Comparison of ENCODE assay signal across 31 cellular contexts in genomic region chr7:120407015-120407414, GRCh38.
DNase-seq lines count a peak whose midpoint lies in the region; ATAC-seq, FAIRE-seq and TF ChIP-seq lines count a peak whose summit lies in the region.
"Had no signal": no experiment of that assay in that cellular context is flagged by ENCODE, and none has a peak within 500 bp of the region (broad histone marks: within the 10 kb centered on the region; RNA-seq: fewer than 3 reads in every experiment).

No MANE protein-coding gene starts in this region.

- intact Hi-C loops in PC-9 (cut with micrococcal nuclease; ENCODE audit: unreplicated experiment), result loop anchor here (2.0 to 5.0 kb wide), 2 partner anchors 134 to 325 kb away; partner anchors contain the start of gene KCND2
- intact Hi-C loops in CD8-positive, alpha-beta T cell (cut with DNase I, micrococcal nuclease), result no loop called here

- no peaks in the 10 kb centered on the region for H3K4me1 Mint-ChIP-seq in CD8-positive, alpha-beta T cell (ENCODE audit: low read depth)
- H3K4me1 Mint-ChIP-seq: CD14-positive monocyte; central memory CD8-positive, alpha-beta T cell; naive thymus-derived CD8-positive, alpha-beta T cell had no signal

- TF ChIP-seq CTCF in PC-9 (conservative IDR thresholded peaks at IDR 0.05), result no peak
- no peak for TF ChIP-seq CTCF in choroid plexus epithelial cell (conservative IDR thresholded peaks at IDR 0.05; ENCODE audit: low read depth, low read length)
- no peak for TF ChIP-seq CTCF in CD8-positive, alpha-beta T cell (IDR thresholded peaks at IDR 0.05)

- no peaks in the 10 kb centered on the region for H3K79me2 ChIP-seq in PC-9 (ENCODE audit: low read depth)
- H3K79me2 ChIP-seq: hepatocyte had no signal

- H3K4me2 ChIP-seq in PC-9, result peak overlapping the region; percentile 19; the same call in 1 of the 2 replicates
- H3K4me2 ChIP-seq: hepatocyte, KMS-11 had no signal

- 0 out of 2 replicates have a peak overlapping the region, but pooled peaks have one; percentile 5 for H2AFZ ChIP-seq in PC-9
- H2AFZ ChIP-seq: hepatocyte had no signal

- no peaks in the 10 kb centered on the region for H3K36me3 Mint-ChIP-seq in CD8-positive, alpha-beta T cell
- H3K36me3 Mint-ChIP-seq: CD14-positive monocyte; naive thymus-derived CD8-positive, alpha-beta T cell had no signal

- DNase-seq in H4 (ENCODE audit: low spot score), result peak; percentile 33
- peak; percentile 29 to 75 for DNase-seq in PC-9
- DNase-seq in choroid plexus epithelial cell (ENCODE audit: low read depth), result peak; percentile 20
- DNase-seq in urothelium cell line (ENCODE audit: low spot score), result peak; percentile 3
- no peak for DNase-seq in NCI-H774 (lab: John Stamatoyannopoulos, UW)
- no peak for DNase-seq in CD8-positive, alpha-beta T cell
- DNase-seq: activated CD4-positive, alpha-beta T cell treated with anti-CD3 and anti-CD28 coated beads, Interleukin-2, amount 50 U/mL, for 48 hours; activated gamma-delta T cell treated with Interleukin-2 at 50 U/mL for 16 hours; activated T-cell treated with anti-CD3 and anti-CD28 coated beads, Interleukin-2, amount 50 U/mL, for 48 hours; esophagus squamous epithelium; H9; lower lobe of right lung; naive thymus-derived CD8-positive, alpha-beta T cell; NCI-H1417; NCI-H2029 treated with DMSO at 0.1 percent for 48 hours; NCI-H2227 treated with DMSO at 0.1 percent for 48 hours; NCI-H748 treated with DMSO at 0.1 percent for 48 hours; sigmoid colon; stimulated activated CD4-positive, alpha-beta T cell treated with anti-CD3 and anti-CD28 coated beads, Interleukin-4, amount 100 ng/mL, for 24 hours; T-helper 1 cell had no signal

- H3K27me3 ChIP-seq in PC-9 (ENCODE audit: insufficient read depth, low read depth), result no peaks in the 10 kb centered on the region
- no peaks in the 10 kb centered on the region for H3K27me3 ChIP-seq in CD8-positive, alpha-beta T cell (ENCODE audit: insufficient read depth, low read length)
- H3K27me3 ChIP-seq: esophagus squamous epithelium, gastroesophageal sphincter, hepatocyte, sigmoid colon, tibial nerve had no signal

- FAIRE-seq in urothelium cell line (lab: Jason Lieb, UNC), result no peak
- FAIRE-seq: astrocyte had no signal

- H3K9me2 ChIP-seq in PC-9 (ENCODE audit: insufficient read depth), result no peaks in the 10 kb centered on the region

- H3K27ac Mint-ChIP-seq in CD8-positive, alpha-beta T cell, result no peak overlapping the region
- H3K27ac Mint-ChIP-seq: CD14-positive monocyte; dendritic cell treated with granulocyte-macrophage colony-stimulating factor and Interleukin-4, amounts not matched to agents 40 ng/mL and 50 ng/mL, for 4 days; H9; naive thymus-derived CD8-positive, alpha-beta T cell had no signal

- peaks cover 22% of the 10 kb centered on the region for H3K4me1 ChIP-seq in PC-9 (replicated peaks; ENCODE audit: insufficient read depth)
- H3K4me1 ChIP-seq in CD8-positive, alpha-beta T cell (ENCODE audit: insufficient read depth, low read length), result no peaks in the 10 kb centered on the region
- H3K4me1 ChIP-seq: esophagus squamous epithelium, gastroesophageal sphincter, lower lobe of right lung, prostate gland had no signal

- no TSS peak for BruUV-seq in PC-9 (replicated peaks; lab: Mats Ljungman, UMichigan)

- H3K36me3 ChIP-seq in PC-9 (ENCODE audit: low read depth), result no peaks in the 10 kb centered on the region
- no peaks in the 10 kb centered on the region for H3K36me3 ChIP-seq in CD8-positive, alpha-beta T cell (ENCODE audit: insufficient read depth, low read length)
- H3K36me3 ChIP-seq: esophagus squamous epithelium, gastroesophageal sphincter, lower lobe of right lung, prostate gland, sigmoid colon, tibial nerve had no signal

- H3K4me3 Mint-ChIP-seq in CD8-positive, alpha-beta T cell, result no peak overlapping the region
- H3K4me3 Mint-ChIP-seq: CD14-positive monocyte; central memory CD8-positive, alpha-beta T cell; dendritic cell treated with granulocyte-macrophage colony-stimulating factor and Interleukin-4, amounts not matched to agents 40 ng/mL and 50 ng/mL, for 4 days; H9; naive thymus-derived CD8-positive, alpha-beta T cell had no signal

- ATAC-seq in CD8-positive, alpha-beta T cell, result no peak
- ATAC-seq in GM21717 (IDR thresholded peaks at IDR 0.05; ENCODE audit: unreplicated experiment), result no peak
- ATAC-seq: gastroesophageal sphincter; lower lobe of right lung; naive thymus-derived CD8-positive, alpha-beta T cell had no signal

- no peaks in the 10 kb centered on the region for H3K27me3 Mint-ChIP-seq in CD8-positive, alpha-beta T cell (ENCODE audit: low read depth)
- H3K27me3 Mint-ChIP-seq: central memory CD8-positive, alpha-beta T cell; dendritic cell treated with granulocyte-macrophage colony-stimulating factor and Interleukin-4, amounts not matched to agents 40 ng/mL and 50 ng/mL, for 4 days; naive thymus-derived CD8-positive, alpha-beta T cell had no signal

- CTCF ChIA-PET in PC-9 (lab: Charles Lee), result interaction anchor here (0.6 kb wide), 1 partner anchor 170 kb away, joined by 3 read pairs; no protein-coding TSS in a partner anchor
- CTCF ChIA-PET in CD8-positive, alpha-beta T cell (lab: Charles Lee), result no interaction called here

- H3K27ac ChIP-seq in PC-9, result peak overlapping the region; percentile 35
- no peak overlapping the region for H3K27ac ChIP-seq in CD8-positive, alpha-beta T cell (ENCODE audit: low read depth, low read length)
- H3K27ac ChIP-seq: esophagus squamous epithelium, gastroesophageal sphincter, hepatocyte, KMS-11, lower lobe of right lung, prostate gland, sigmoid colon, SK-N-MC, tibial nerve had no signal

- no peak overlapping the region for H3K4me3 ChIP-seq in PC-9
- no peak overlapping the region for H3K4me3 ChIP-seq in choroid plexus epithelial cell (ENCODE audit: low read depth, low read length)
- no peak overlapping the region for H3K4me3 ChIP-seq in CD8-positive, alpha-beta T cell (ENCODE audit: low read depth, low read length)
- H3K4me3 ChIP-seq: esophagus squamous epithelium, gastroesophageal sphincter, hepatocyte, lower lobe of right lung, prostate gland, sigmoid colon, SK-N-MC, tibial nerve had no signal

- POLR2A ChIA-PET in PC-9 (lab: Charles Lee; ENCODE audit: unreplicated experiment), result interaction anchor here (0.6 kb wide), 1 partner anchor 780 kb away, joined by 3 read pairs; no protein-coding TSS in a partner anchor
- POLR2A ChIA-PET in CD8-positive, alpha-beta T cell (lab: Charles Lee), result no interaction called here

- H3K9me3 Mint-ChIP-seq in CD8-positive, alpha-beta T cell, result peaks cover 2% of the 10 kb centered on the region
- H3K9me3 Mint-ChIP-seq: CD14-positive monocyte; dendritic cell treated with granulocyte-macrophage colony-stimulating factor and Interleukin-4, amounts not matched to agents 40 ng/mL and 50 ng/mL, for 4 days; H9 had no signal

- H3F3A ChIP-seq in PC-9 (ENCODE audit: insufficient read depth, low read depth), result peaks cover 7% of the 10 kb centered on the region; the same call in 1 of the 2 replicates

- H3K9me3 ChIP-seq in PC-9 (ENCODE audit: insufficient read depth, low read depth), result no peaks in the 10 kb centered on the region; the same call in none of the 2 replicates
- no peaks in the 10 kb centered on the region for H3K9me3 ChIP-seq in CD8-positive, alpha-beta T cell (ENCODE audit: low read length)
- H3K9me3 ChIP-seq: esophagus squamous epithelium, gastroesophageal sphincter, lower lobe of right lung, prostate gland, sigmoid colon, tibial nerve had no signal

- H4K20me1 ChIP-seq in PC-9 (ENCODE audit: insufficient read depth), result no peaks in the 10 kb centered on the region; the same call in 1 of the 2 replicates

Comparison
In these comparisons a context has a peak if more than half of its experiments do, and no peak if none do; other contexts are left out.
1. DNase-seq: peak in H4 (single experiment), PC-9 (2 of 2), choroid plexus epithelial cell (single experiment) and urothelium cell line (single experiment); none in NCI-H774 (single experiment) and CD8-positive, alpha-beta T cell (0 of 7).